Comparison of ENCODE assay signal across 12 cellular contexts in the genomic region with DNA sequence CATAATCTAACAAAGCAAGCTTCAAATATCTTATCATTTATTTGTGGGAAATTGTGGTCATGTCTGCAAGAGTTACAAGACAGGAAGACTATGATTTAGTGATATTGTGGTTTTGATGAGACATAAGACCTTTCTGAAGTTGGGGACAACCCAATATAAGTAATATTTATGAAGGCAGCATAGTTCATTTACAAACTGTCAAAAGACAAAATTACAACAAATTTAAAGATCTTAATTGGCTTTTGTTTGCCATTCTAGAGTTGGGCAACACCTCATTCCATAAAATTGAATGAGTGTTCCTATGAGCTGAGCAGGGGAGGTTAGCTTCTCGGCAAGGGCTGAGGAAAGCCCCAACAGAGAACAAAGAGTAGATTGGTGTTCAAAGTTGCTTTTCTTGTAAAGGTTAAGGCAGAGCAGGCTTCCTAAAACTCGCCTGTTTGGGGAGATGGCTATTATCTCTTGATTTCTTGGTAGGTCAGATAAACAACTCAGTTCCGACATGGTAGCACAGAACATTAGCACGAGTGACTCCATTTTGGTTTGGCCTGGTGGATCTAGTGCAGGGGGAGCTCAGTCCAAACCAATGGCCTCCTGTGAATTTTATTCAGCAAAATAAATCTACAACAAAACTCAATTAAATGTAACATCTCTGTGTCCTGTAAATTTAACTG. TPM values are rescaled to one million over a fixed set of nuclear protein-coding genes. Genes with fewer than 3 reads are reported as not detected.
DNase-seq lines count a peak whose midpoint lies in the region; ATAC-seq and TF ChIP-seq lines count a peak whose summit lies in the region.
"Had no signal": no experiment of that assay in that cellular context is flagged by ENCODE, and none has a peak within 500 bp of the region (broad histone marks: within the 10 kb centered on the region; RNA-seq: fewer than 3 reads in every experiment).

No MANE protein-coding gene starts in this region.

- peak overlapping the region; percentile 5 for H3K27ac Mint-ChIP-seq in activated T-cell treated with anti-CD3 and anti-CD28 coated beads, Interleukin-2, amount 50 U/mL, for 24 hours
- H3K27ac Mint-ChIP-seq in stimulated activated naive CD8-positive, alpha-beta T cell treated with anti-CD3 and anti-CD28 coated beads, Interleukin-15, amount 100 ng/mL, for 72 hours: no peak overlapping the region

- DNase-seq in activated T-cell treated with anti-CD3 and anti-CD28 coated beads, Interleukin-2, amount 50 U/mL, for 24 hours: no peak
- DNase-seq in activated T-cell treated with anti-CD3 and anti-CD28 coated beads, Interleukin-2, amount 50 U/mL, for 1 hour: no peak
- DNase-seq in RWPE2 (ENCODE audit: low spot score) (no peak), fibroblast of the aortic adventitia (ENCODE audit: low read depth) (peak; percentile 51), NCI-H2081 treated with DMSO at 0.1 percent for 48 hours (lab: John Stamatoyannopoulos, UW) (no peak), H4 (ENCODE audit: low spot score) (no peak), iPS-NIHi7 (ENCODE audit: extremely low spot score) (no peak)
- no peak for DNase-seq in stimulated activated naive CD8-positive, alpha-beta T cell treated with anti-CD3 and anti-CD28 coated beads, Interleukin-15, amount 100 ng/mL, for 72 hours
- DNase-seq: BE2C, NCI-H446 treated with DMSO at 0.1 percent for 48 hours had no signal

- ATAC-seq in RWPE2 (ENCODE audit: low read depth): peak; percentile 12; the same call in 2 of the 3 replicates
- ATAC-seq in stimulated activated naive CD8-positive, alpha-beta T cell treated with anti-CD3 and anti-CD28 coated beads, Interleukin-15, amount 100 ng/mL, for 72 hours: no peak

- H3K27ac ChIP-seq in RWPE2 (ENCODE audit: poor library complexity, severe bottlenecking): peak overlapping the region; percentile 96
- H3K27ac ChIP-seq: cardiac muscle cell, neutrophil had no signal

- H3K9me3 ChIP-seq in RWPE2 (ENCODE audit: severe bottlenecking): no peaks in the 10 kb centered on the region
- H3K9me3 ChIP-seq: BE2C, neutrophil had no signal

- no peak for TF ChIP-seq CTCF in RWPE2 (IDR thresholded peaks at IDR 0.05; ENCODE audit: poor library complexity, severe bottlenecking)
- no peak for TF ChIP-seq CTCF in fibroblast of the aortic adventitia (IDR thresholded peaks at IDR 0.05; ENCODE audit: insufficient read depth, low read length)

- no peaks in the 10 kb centered on the region for H3K27me3 ChIP-seq in RWPE2 (ENCODE audit: insufficient read depth, poor library complexity, severe bottlenecking)
- H3K27me3 ChIP-seq: BE2C, cardiac muscle cell had no signal

- no peaks in the 10 kb centered on the region for H3K36me3 Mint-ChIP-seq in activated T-cell treated with anti-CD3 and anti-CD28 coated beads, Interleukin-2, amount 50 U/mL, for 24 hours (ENCODE audit: low read depth)

- H3K4me3 ChIP-seq in RWPE2 (ENCODE audit: severe bottlenecking): no peak overlapping the region
- no peak overlapping the region for H3K4me3 ChIP-seq in fibroblast of the aortic adventitia (ENCODE audit: low read depth, low read length)
- H3K4me3 ChIP-seq: cardiac muscle cell had no signal

- H3K36me3 ChIP-seq in RWPE2 (ENCODE audit: low read depth): no peaks in the 10 kb centered on the region
- H3K36me3 ChIP-seq: BE2C, cardiac muscle cell, neutrophil had no signal

- H3K9me3 Mint-ChIP-seq in activated T-cell treated with anti-CD3 and anti-CD28 coated beads, Interleukin-2, amount 50 U/mL, for 24 hours: no peaks in the 10 kb centered on the region
- no peaks in the 10 kb centered on the region for H3K9me3 Mint-ChIP-seq in stimulated activated naive CD8-positive, alpha-beta T cell treated with anti-CD3 and anti-CD28 coated beads, Interleukin-15, amount 100 ng/mL, for 72 hours

- peaks cover 31% of the 10 kb centered on the region for H3K4me1 ChIP-seq in RWPE2 (ENCODE audit: insufficient read depth, poor library complexity, severe bottlenecking)

- H3K4me3 Mint-ChIP-seq in activated T-cell treated with anti-CD3 and anti-CD28 coated beads, Interleukin-2, amount 50 U/mL, for 24 hours: no peak overlapping the region
- H3K4me3 Mint-ChIP-seq in stimulated activated naive CD8-positive, alpha-beta T cell treated with anti-CD3 and anti-CD28 coated beads, Interleukin-15, amount 100 ng/mL, for 72 hours: peak overlapping the region; percentile 58 to 59

- peaks cover 51% of the 10 kb centered on the region for H3K4me1 Mint-ChIP-seq in activated T-cell treated with anti-CD3 and anti-CD28 coated beads, Interleukin-2, amount 50 U/mL, for 24 hours (ENCODE audit: low read depth)
- H3K4me1 Mint-ChIP-seq in stimulated activated naive CD8-positive, alpha-beta T cell treated with anti-CD3 and anti-CD28 coated beads, Interleukin-15, amount 100 ng/mL, for 72 hours: peaks cover 66% of the 10 kb centered on the region

- peaks cover 12% of the 10 kb centered on the region for H3K27me3 Mint-ChIP-seq in activated T-cell treated with anti-CD3 and anti-CD28 coated beads, Interleukin-2, amount 50 U/mL, for 24 hours
- H3K27me3 Mint-ChIP-seq in stimulated activated naive CD8-positive, alpha-beta T cell treated with anti-CD3 and anti-CD28 coated beads, Interleukin-15, amount 100 ng/mL, for 72 hours: peaks cover 8% of the 10 kb centered on the region

RNA-seq across cellular contexts. Expression of gene MMD, which starts 10.9 kb away (rescaled TPM):
- total RNA-seq in fibroblast of the aortic adventitia (ENCODE audit: low replicate concordance): 1.1 and 19.5 TPM in 2 replicates
- 59.3 and 72.4 TPM in 2 replicates for total RNA-seq in H4 (2014; rRNA removed; shearing (Covaris generic))
